12 cellular contexts compared by ENCODE assay signal in the genomic region with DNA sequence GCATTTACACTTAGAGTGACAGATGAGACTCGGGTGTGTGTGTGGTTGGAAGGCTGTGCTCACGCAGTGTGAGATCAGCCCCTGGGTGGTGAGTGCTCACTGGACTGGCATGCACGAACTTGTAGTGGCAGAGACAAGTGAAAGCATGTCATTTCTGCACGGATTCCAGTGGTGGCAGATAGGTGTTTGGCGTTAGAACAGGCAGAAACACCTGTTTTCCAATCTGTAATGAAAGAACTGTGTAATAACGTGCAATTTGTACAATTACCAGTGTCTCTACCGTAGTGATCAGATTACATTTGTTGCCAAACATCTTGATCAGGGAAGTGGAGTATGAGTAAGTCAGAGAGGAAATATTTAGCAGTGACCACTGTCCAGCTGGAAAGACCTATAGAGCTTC. TPM values are rescaled to one million over a fixed set of nuclear protein-coding genes. Genes with fewer than 3 reads are reported as not detected.
DNase-seq lines count a peak whose midpoint lies in the region; ATAC-seq and TF ChIP-seq lines count a peak whose summit lies in the region.
"Had no signal": no experiment of that assay in that cellular context is flagged by ENCODE, and none has a peak within 500 bp of the region (broad histone marks: within the 10 kb centered on the region; RNA-seq: fewer than 3 reads in every experiment).

No MANE protein-coding gene starts in this region.

- no peak overlapping the region for H3K4me3 ChIP-seq in psoas muscle
- H3K4me3 ChIP-seq in right lobe of liver: no peak overlapping the region
- H3K4me3 ChIP-seq: thyroid gland had no signal

- WGBS in psoas muscle, 3 donors: 23 to 42% (median 24%) methylated on average over 7 of the region's 7 CpGs
- 51% methylated on average over 7 of the region's 7 CpGs for WGBS in right lobe of liver (ENCODE audit: insufficient coverage, low coverage, low lambda C conversion rate, missing lambda C conversion rate)

- peak overlapping the region; percentile 74 for H3K27ac ChIP-seq in psoas muscle
- no peak overlapping the region for H3K27ac ChIP-seq in right lobe of liver
- H3K27ac ChIP-seq: thyroid gland had no signal

- POLR2A ChIA-PET in HEK293T (lab: Yijun Ruan, JAX): interaction anchor here (1.0 kb wide), 1 partner anchor 13 kb away, joined by 3 read pairs; no protein-coding TSS in a partner anchor

- CTCF ChIA-PET in HEK293T (lab: Yijun Ruan, JAX): no interaction called here

- intact Hi-C loops in psoas muscle (cut with DNase I) (no loop called here), right lobe of liver (cut with DNase I) (no loop called here)

- H3K27me3 ChIP-seq in psoas muscle (ENCODE audit: insufficient read depth in 3 of 3, low read length in 2 of 3): no peaks in the 10 kb centered on the region
- no peaks in the 10 kb centered on the region for H3K27me3 ChIP-seq in right lobe of liver
- H3K27me3 ChIP-seq: thyroid gland had no signal

- ATAC-seq in esophagus mucosa: peak; percentile 98
- peak; percentile 81 to 94 (median 87) for ATAC-seq in psoas muscle
- ATAC-seq in GM19351 (IDR thresholded peaks at IDR 0.05; ENCODE audit: unreplicated experiment): no peak
- no peak for ATAC-seq in right lobe of liver

- H3K36me3 ChIP-seq in psoas muscle (ENCODE audit: insufficient read depth in 1 of 2, low read depth in 1 of 2) (peaks cover 2 to 39% of the 10 kb centered on the region in 2 donors), right lobe of liver (peaks cover 0 to 5% (median 2%) of the 10 kb centered on the region in 4 donors)

- peaks cover 54% of the 10 kb centered on the region for H3K4me1 ChIP-seq in psoas muscle
- H3K4me1 ChIP-seq in right lobe of liver: peaks cover 0 to 19% (median 4%) of the 10 kb centered on the region in 4 donors

- no peak for TF ChIP-seq POLR2A in right lobe of liver (IDR thresholded peaks at IDR 0.05)

- no peak for TF ChIP-seq CTCF in psoas muscle (IDR thresholded peaks at IDR 0.05)
- TF ChIP-seq CTCF in right lobe of liver (IDR thresholded peaks at IDR 0.05): no peak

- H3K9me3 ChIP-seq in psoas muscle: no peaks in the 10 kb centered on the region
- H3K9me3 ChIP-seq in right lobe of liver: no peaks in the 10 kb centered on the region
- H3K9me3 ChIP-seq: thyroid gland had no signal

- DNase-seq in NCI-H1105 treated with DMSO at 0.1 percent for 48 hours (lab: John Stamatoyannopoulos, UW) (peak; percentile 38), NCI-H1105 (lab: John Stamatoyannopoulos, UW) (no peak), NCI-H69 (lab: John Stamatoyannopoulos, UW) (peak; percentile 36), psoas muscle (peak in 1 of 2 donors; percentile 56), right lobe of liver (no peak), HEK293T (ENCODE audit: extremely low spot score) (no peak)
- DNase-seq: small intestine, thyroid gland had no signal

TF ChIP-seq in HEK293T, 16 proteins besides CTCF, POLR2A, EP300 and RAD21:
- no peak for TF ChIP-seq SP1 (IDR thresholded peaks at IDR 0.05)
- TF ChIP-seq, protein P1, sequence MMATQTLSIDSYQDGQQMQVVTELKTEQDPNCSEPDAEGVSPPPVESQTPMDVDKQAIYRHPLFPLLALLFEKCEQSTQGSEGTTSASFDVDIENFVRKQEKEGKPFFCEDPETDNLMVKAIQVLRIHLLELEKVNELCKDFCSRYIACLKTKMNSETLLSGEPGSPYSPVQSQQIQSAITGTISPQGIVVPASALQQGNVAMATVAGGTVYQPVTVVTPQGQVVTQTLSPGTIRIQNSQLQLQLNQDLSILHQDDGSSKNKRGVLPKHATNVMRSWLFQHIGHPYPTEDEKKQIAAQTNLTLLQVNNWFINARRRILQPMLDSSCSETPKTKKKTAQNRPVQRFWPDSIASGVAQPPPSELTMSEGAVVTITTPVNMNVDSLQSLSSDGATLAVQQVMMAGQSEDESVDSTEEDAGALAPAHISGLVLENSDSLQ (IDR thresholded peaks at IDR 0.05): no peak
- no peak for TF ChIP-seq ARNT (IDR thresholded peaks at IDR 0.05)
- TF ChIP-seq NFRKB (IDR thresholded peaks at IDR 0.05): no peak
- no peak for TF ChIP-seq ZNF384 (IDR thresholded peaks at IDR 0.05)
- TF ChIP-seq FOXM1 (IDR thresholded peaks at IDR 0.05; ENCODE audit: borderline replicate concordance): no peak
- no peak for TF ChIP-seq TARDBP (IDR thresholded peaks at IDR 0.05)
- TF ChIP-seq FOXA1 (IDR thresholded peaks at IDR 0.05): no peak
- TF ChIP-seq CTBP1 (IDR thresholded peaks at IDR 0.05; ENCODE audit: borderline replicate concordance): no peak
- no peak for TF ChIP-seq SUZ12 (IDR thresholded peaks at IDR 0.05)
- no peak for TF ChIP-seq ELF4 (IDR thresholded peaks at IDR 0.05)
- no peak for TF ChIP-seq FOXK2 (IDR thresholded peaks at IDR 0.05)
- TF ChIP-seq LEF1 (IDR thresholded peaks at IDR 0.05; ENCODE audit: borderline replicate concordance): no peak
- no peak for TF ChIP-seq HDGF (IDR thresholded peaks at IDR 0.05; ENCODE audit: borderline replicate concordance)
- TF ChIP-seq L3MBTL2 (conservative IDR thresholded peaks at IDR 0.05): no peak
- no peak for TF ChIP-seq BHLHE40 (IDR thresholded peaks at IDR 0.05; ENCODE audit: borderline replicate concordance)

RNA-seq across cellular contexts. Expression of a gene that starts 8.2 kb away (rescaled TPM):
- total RNA-seq in esophagus mucosa (144 TPM), psoas muscle (10 to 100 TPM; 53.7 to 71.5 (median 67.8) TPM), right lobe of liver (100 to 1,000 TPM; 154 to 233 (median 197) TPM)
- 10 to 100 TPM; 35.7 to 67.5 (median 60.1) TPM for polyA plus RNA-seq in psoas muscle

RNA-seq across cellular contexts. Expression of a gene that starts 58.7 kb away (rescaled TPM):
- total RNA-seq in esophagus mucosa (15.1 TPM), psoas muscle (1 to 10 TPM; 1.5 to 4.5 (median 3.7) TPM), right lobe of liver (10 to 100 TPM; 18.5 to 41.3 (median 30.8) TPM)
- polyA plus RNA-seq in psoas muscle: 1 to 10 TPM; 4.3 to 4.7 (median 4.4) TPM
- total RNA-seq: A172; activated CD8-positive, alpha-beta memory T cell treated with anti-CD3 and anti-CD28 coated beads for 36 hours had no signal

Comparison
In these comparisons a context has a peak if more than half of its experiments do, and no peak if none do; other contexts are left out.
1. DNase-seq: peak in NCI-H1105 treated with DMSO at 0.1 percent for 48 hours (single experiment) and NCI-H69 (single experiment); none in NCI-H1105 (single experiment), right lobe of liver (0 of 3) and HEK293T (single experiment).
2. ATAC-seq: peak in esophagus mucosa (single experiment) and psoas muscle (4 of 4); none in GM19351 (single experiment) and right lobe of liver (0 of 4).